Comparison of ENCODE assay signal across 12 cellular contexts in genomic region chr17:44438634-44439033, GRCh38. TPM values are rescaled to one million over a fixed set of nuclear protein-coding genes. Genes with fewer than 3 reads are reported as not detected.
DNase-seq lines count a peak whose midpoint lies in the region; ATAC-seq, FAIRE-seq and TF ChIP-seq lines count a peak whose summit lies in the region.
"Had no signal": no experiment of that assay in that cellular context is flagged by ENCODE, and none has a peak within 500 bp of the region (broad histone marks: within the 10 kb centered on the region; RNA-seq: fewer than 3 reads in every experiment).

No MANE protein-coding gene starts in this region.

- peaks cover 22% of the 10 kb centered on the region for H3K36me3 ChIP-seq in right atrium auricular region
- peaks cover 6 to 10% of the 10 kb centered on the region in 2 donors for H3K36me3 ChIP-seq in kidney (ENCODE audit: control insufficient read depth in 1 of 2, insufficient read depth in 2 of 2, low read length in 2 of 2)

- H3K9me3 Mint-ChIP-seq in T-helper 1 cell treated with Interleukin-12 subunit alpha and Interleukin-12 subunit beta and Interleukin-4 antibody, amounts not matched to agents 30 μg/mL and 1 μg/mL, for 36 hours: no peaks in the 10 kb centered on the region

- H3K9ac ChIP-seq in kidney (ENCODE audit: low read length in 2 of 2): no peak overlapping the region

- peaks cover 17% of the 10 kb centered on the region for H3K4me1 Mint-ChIP-seq in T-helper 1 cell treated with Interleukin-12 subunit alpha and Interleukin-12 subunit beta and Interleukin-4 antibody, amounts not matched to agents 30 μg/mL and 1 μg/mL, for 36 hours (ENCODE audit: low read depth)

- H3K9me3 ChIP-seq in right atrium auricular region: no peaks in the 10 kb centered on the region
- H3K9me3 ChIP-seq in kidney (ENCODE audit: control insufficient read depth in 1 of 2, low read length in 2 of 2): no peaks in the 10 kb centered on the region

- no peak for FAIRE-seq in kidney (lab: Jason Lieb, UNC)

- no peak for TF ChIP-seq CTCF in right atrium auricular region (IDR thresholded peaks at IDR 0.05)
- TF ChIP-seq CTCF in kidney (IDR thresholded peaks at IDR 0.05; ENCODE audit: borderline replicate concordance, extremely low read depth, insufficient read depth): no peak

- intact Hi-C loops in kidney (cut with DNase I): no loop called here

- H3K27ac Mint-ChIP-seq in T-helper 1 cell treated with Interleukin-12 subunit alpha and Interleukin-12 subunit beta and Interleukin-4 antibody, amounts not matched to agents 30 μg/mL and 1 μg/mL, for 36 hours: peak overlapping the region; percentile 5

- peaks cover 12% of the 10 kb centered on the region for H3K36me3 Mint-ChIP-seq in T-helper 1 cell treated with Interleukin-12 subunit alpha and Interleukin-12 subunit beta and Interleukin-4 antibody, amounts not matched to agents 30 μg/mL and 1 μg/mL, for 36 hours (ENCODE audit: low read depth)

- no peaks in the 10 kb centered on the region for H3K27me3 ChIP-seq in right atrium auricular region

- H3K27ac ChIP-seq in right atrium auricular region (peak overlapping the region; percentile 61 to 83), kidney (ENCODE audit: low read depth in 2 of 2, low read length in 2 of 2) (no peak overlapping the region)

- H3K4me1 ChIP-seq in right atrium auricular region (peaks cover 0 to 32% of the 10 kb centered on the region in 2 donors), kidney (ENCODE audit: control insufficient read depth in 1 of 2, insufficient read depth in 1 of 2, low read depth in 1 of 2, low read length in 2 of 2) (peaks cover 0 to 5% of the 10 kb centered on the region in 2 donors)

- H3K27me3 Mint-ChIP-seq in T-helper 1 cell treated with Interleukin-12 subunit alpha and Interleukin-12 subunit beta and Interleukin-4 antibody, amounts not matched to agents 30 μg/mL and 1 μg/mL, for 36 hours (ENCODE audit: low read depth): no peaks in the 10 kb centered on the region

- no peak for ATAC-seq in HG03342 (IDR thresholded peaks at IDR 0.05; ENCODE audit: unreplicated experiment)

- H3K4me3 ChIP-seq in right atrium auricular region (no peak overlapping the region), skeletal muscle cell (ENCODE audit: low read depth, low read length) (no peak overlapping the region), kidney (ENCODE audit: low read length in 2 of 2) (no peak overlapping the region)

- DNase-seq in GM19238 (ENCODE audit: insufficient read length, low spot score) (peak; percentile 5), right atrium auricular region (ENCODE audit: low spot score) (no peak), skeletal muscle cell (ENCODE audit: low read depth) (peak; percentile 25), retina (no peak), SHP77 treated with DMSO at 0.1 percent for 48 hours (lab: John Stamatoyannopoulos, UW) (no peak), kidney (no peak)
- DNase-seq: cortex of kidney, head of caudate nucleus, NCI-H510A treated with DMSO at 0.1 percent for 48 hours, SW 1271 had no signal

- no peak overlapping the region for H3K4me3 Mint-ChIP-seq in T-helper 1 cell treated with Interleukin-12 subunit alpha and Interleukin-12 subunit beta and Interleukin-4 antibody, amounts not matched to agents 30 μg/mL and 1 μg/mL, for 36 hours

RNA-seq across cellular contexts. Expression of gene ITGA2B, which starts 49.2 kb away (rescaled TPM):
- 1 to 10 TPM; 1.0 to 2.6 TPM for total RNA-seq in right atrium auricular region
- 1.7 TPM for total RNA-seq in kidney
- polyA plus RNA-seq in kidney (ENCODE audit: insufficient read depth, low read depth, low replicate concordance): 0.67 TPM

Comparison
In these comparisons a context has a peak if more than half of its experiments do, and no peak if none do; other contexts are left out.
1. DNase-seq: peak in GM19238 (single experiment) and skeletal muscle cell (single experiment); none in right atrium auricular region (single experiment), retina (single experiment), SHP77 treated with DMSO at 0.1 percent for 48 hours (single experiment) and kidney (single experiment).
2. H3K27ac ChIP-seq: peak in right atrium auricular region (2 of 2); none in kidney (0 of 2).